In genomic region chr5:141245250-141245717, GRCh38 we compare ENCODE assay signal across 9 cellular contexts. TPM values are rescaled to one million over a fixed set of nuclear protein-coding genes. Genes with fewer than 3 reads are reported as not detected.
DNase-seq lines count a peak whose midpoint lies in the region; ATAC-seq and TF ChIP-seq lines count a peak whose summit lies in the region.
"Had no signal": no experiment of that assay in that cellular context is flagged by ENCODE, and none has a peak within 500 bp of the region (broad histone marks: within the 10 kb centered on the region; RNA-seq: fewer than 3 reads in every experiment).

TSS of gene PCDHB15 (plus strand) at chr5:141245395. CDS start at chr5:141245579, 184 bp downstream.

- TF ChIP-seq CTCF in AG09309 (IDR thresholded peaks at IDR 0.05; ENCODE audit: control insufficient read depth, insufficient read depth, low read depth, low read length, missing control alignments), result peak; percentile 24

- H3K9ac ChIP-seq in mucosa of rectum (ENCODE audit: low read depth in 1 of 2, low read length in 2 of 2), result no peak within 1 kb of the TSS

- no peaks in the 10 kb centered on the region for H3K27me3 ChIP-seq in mucosa of rectum (ENCODE audit: control insufficient read depth in 2 of 2, insufficient read depth in 2 of 2, low read length in 2 of 2)
- H3K27me3 ChIP-seq: colonic mucosa had no signal

- H3K36me3 ChIP-seq in mucosa of rectum (ENCODE audit: control insufficient read depth in 2 of 2, insufficient read depth in 2 of 2, low read length in 2 of 2), result no peaks in the 10 kb centered on the region
- H3K36me3 ChIP-seq: colonic mucosa had no signal

- H3K27ac ChIP-seq in mucosa of rectum (ENCODE audit: low read depth in 2 of 2, low read length in 2 of 2), result no peak within 1 kb of the TSS
- H3K27ac ChIP-seq: colonic mucosa had no signal

- peaks cover 18 to 33% of the 10 kb centered on the region in 2 donors for H3K9me3 ChIP-seq in mucosa of rectum (ENCODE audit: control insufficient read depth in 2 of 2, low read length in 2 of 2)

- no peak for DNase-seq in AG09309 (ENCODE audit: low read depth)
- peak; percentile 54 for DNase-seq in HuH-7 (ENCODE audit: low spot score)
- DNase-seq in cerebellum (ENCODE audit: low spot score), result peak; percentile 41
- DNase-seq in HT-29 (ENCODE audit: low spot score), result no peak
- DNase-seq: colonic mucosa had no signal

- H3K4me3 ChIP-seq in AG09309 (ENCODE audit: control insufficient read depth, low read depth, low read length), result peak within 1 kb of the TSS; percentile 29
- peak within 1 kb of the TSS; percentile 34 to 54 for H3K4me3 ChIP-seq in mucosa of rectum (ENCODE audit: low read length in 2 of 2)
- H3K4me3 ChIP-seq: colonic mucosa had no signal

- H3K4me1 ChIP-seq in mucosa of rectum (ENCODE audit: control insufficient read depth in 2 of 2, insufficient read depth in 2 of 2, low read length in 2 of 2), result no peaks in the 10 kb centered on the region
- H3K4me1 ChIP-seq: colonic mucosa had no signal

- no peak for ATAC-seq in GM18502 (IDR thresholded peaks at IDR 0.05; ENCODE audit: poor library complexity, unreplicated experiment)
- no peak for ATAC-seq in GM18867 (IDR thresholded peaks at IDR 0.05; ENCODE audit: unreplicated experiment)
- ATAC-seq in GM18873 (IDR thresholded peaks at IDR 0.05; ENCODE audit: low FRiP score, unreplicated experiment), result no peak

RNA-seq across cellular contexts. Expression of gene PCDHB15, which starts in this region (rescaled TPM):
- 25.0 TPM for total RNA-seq in cerebellum
- 0.05 and 0.20 TPM in 2 replicates for total RNA-seq in HT-29 (2014; rRNA removed; shearing (Covaris generic))

Comparison
In these comparisons a context has a peak if more than half of its experiments do, and no peak if none do; other contexts are left out.
1. RNA of gene PCDHB15 (total RNA-seq): 25.0 TPM in cerebellum (single experiment); 0.05 to 0.20 TPM in HT-29; every median in the first group is over 10 times any median in the second.
2. DNase-seq: peak in HuH-7 (single experiment) and cerebellum (single experiment); none in AG09309 (single experiment) and HT-29 (single experiment).